ENCODE assay signal across 13 cellular contexts in the genomic region with DNA sequence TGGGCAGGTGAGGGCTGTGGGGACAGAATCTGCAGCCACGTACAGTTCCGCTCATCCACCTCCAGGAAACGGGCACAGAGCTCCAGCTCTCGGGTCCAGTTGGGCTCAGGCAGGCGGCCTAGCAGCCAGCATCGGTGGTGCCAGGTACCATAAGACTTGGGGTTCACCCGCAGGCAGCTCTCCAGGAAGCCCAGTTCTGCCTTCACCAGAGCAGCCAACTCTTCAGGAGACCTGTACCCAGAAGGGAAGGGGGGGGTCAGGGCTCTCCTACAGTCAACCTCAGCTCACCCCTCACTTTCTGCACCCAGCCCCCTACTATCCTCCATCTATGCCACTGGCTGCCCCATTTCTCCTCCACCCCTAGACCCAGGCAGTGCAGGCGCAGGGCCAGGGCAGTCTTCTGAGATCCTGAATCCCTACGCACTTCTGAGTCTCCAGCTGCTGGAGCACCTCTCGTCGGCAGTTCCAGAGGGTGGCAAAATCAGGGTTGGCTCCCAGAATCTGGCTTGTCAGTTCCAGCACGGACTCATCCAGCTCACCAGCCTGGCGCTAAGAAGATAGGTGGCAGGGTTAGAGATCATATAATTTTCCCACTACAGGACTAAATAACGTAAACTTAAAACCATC. TPM values are rescaled to one million over a fixed set of nuclear protein-coding genes. Genes with fewer than 3 reads are reported as not detected.
A peak's percentile ranks its signal among the peaks of the same experiment; 100 is the strongest.
DNase-seq lines count a peak whose midpoint lies in the region; ATAC-seq and TF ChIP-seq lines count a peak whose summit lies in the region.
"Had no signal": no experiment of that assay in that cellular context is flagged by ENCODE, and none has a peak within 500 bp of the region (broad histone marks: within the 10 kb centered on the region; RNA-seq: fewer than 3 reads in every experiment).

No MANE protein-coding gene starts in this region.

- CTCF ChIA-PET in CD8-positive, alpha-beta T cell (lab: Charles Lee), result interaction anchor here (0.7 to 6.2 kb wide), 7 partner anchors 27 to 161 kb away, joined by 3 to 36 read pairs (median 13); a partner anchor contains a TSS

- peak overlapping the region; percentile 98 for H3K27ac Mint-ChIP-seq in CD8-positive, alpha-beta T cell
- peak overlapping the region; percentile 63 to 99 (median 96) for H3K27ac Mint-ChIP-seq in IgD-negative memory B cell
- H3K27ac Mint-ChIP-seq in activated naive CD8-positive, alpha-beta T cell treated with anti-CD3 and anti-CD28 coated beads, Interleukin-2, amount 10 ng/mL, durations not matched to agents 7 days and 5 days, result peak overlapping the region; percentile 11
- peak overlapping the region; percentile 91 to 92 for H3K27ac Mint-ChIP-seq in natural killer cell

- H3K9me3 Mint-ChIP-seq in CD8-positive, alpha-beta T cell, result no peaks in the 10 kb centered on the region
- H3K9me3 Mint-ChIP-seq in IgD-negative memory B cell (no peaks in the 10 kb centered on the region), natural killer cell (no peaks in the 10 kb centered on the region)
- no peaks in the 10 kb centered on the region for H3K9me3 Mint-ChIP-seq in activated naive CD8-positive, alpha-beta T cell treated with anti-CD3 and anti-CD28 coated beads, Interleukin-2, amount 10 ng/mL, durations not matched to agents 7 days and 5 days

- no peak for ATAC-seq in CD8-positive, alpha-beta T cell
- no peak for ATAC-seq in activated naive CD8-positive, alpha-beta T cell treated with anti-CD3 and anti-CD28 coated beads, Interleukin-2, amount 10 ng/mL, durations not matched to agents 7 days and 5 days (ENCODE audit: low read depth)
- ATAC-seq in natural killer cell (no peak), GM18505 (IDR thresholded peaks at IDR 0.05; ENCODE audit: unreplicated experiment) (no peak), HG03135 (IDR thresholded peaks at IDR 0.05; ENCODE audit: unreplicated experiment) (no peak)

- intact Hi-C loops in CD8-positive, alpha-beta T cell (cut with DNase I, micrococcal nuclease), result loop anchor here in 1 of 2 experiments (5.0 to 10.0 kb wide), 3 partner anchors 42 to 715 kb away; a partner anchor contains a TSS
- intact Hi-C loops in natural killer cell (cut with micrococcal nuclease), result loop anchor here (5.0 kb wide), 2 partner anchors 38 to 402 kb away; a partner anchor contains a TSS

- H3K4me3 Mint-ChIP-seq in CD8-positive, alpha-beta T cell, result peak overlapping the region; percentile 91
- peak overlapping the region; percentile 30 to 96 (median 78) for H3K4me3 Mint-ChIP-seq in IgD-negative memory B cell
- peak overlapping the region; percentile 95 for H3K4me3 Mint-ChIP-seq in activated naive CD8-positive, alpha-beta T cell treated with anti-CD3 and anti-CD28 coated beads, Interleukin-2, amount 10 ng/mL, durations not matched to agents 7 days and 5 days
- peak overlapping the region; percentile 94 for H3K4me3 Mint-ChIP-seq in natural killer cell

- peaks cover 31% of the 10 kb centered on the region for H3K4me1 ChIP-seq in CD8-positive, alpha-beta T cell (ENCODE audit: insufficient read depth, low read length)

- H3K4me3 ChIP-seq in CD8-positive, alpha-beta T cell (ENCODE audit: low read depth, low read length), result no peak overlapping the region

- no peaks in the 10 kb centered on the region for H3K9me3 ChIP-seq in CD8-positive, alpha-beta T cell (ENCODE audit: low read length)
- H3K9me3 ChIP-seq: SK-N-SH had no signal

- H3K27me3 Mint-ChIP-seq in CD8-positive, alpha-beta T cell (ENCODE audit: low read depth), result no peaks in the 10 kb centered on the region
- H3K27me3 Mint-ChIP-seq in IgD-negative memory B cell (no peaks in the 10 kb centered on the region), natural killer cell (ENCODE audit: low read depth in 2 of 2) (no peaks in the 10 kb centered on the region)
- no peaks in the 10 kb centered on the region for H3K27me3 Mint-ChIP-seq in activated naive CD8-positive, alpha-beta T cell treated with anti-CD3 and anti-CD28 coated beads, Interleukin-2, amount 10 ng/mL, durations not matched to agents 7 days and 5 days

- no peaks in the 10 kb centered on the region for H3K27me3 ChIP-seq in CD8-positive, alpha-beta T cell (ENCODE audit: insufficient read depth, low read length)

- no peak for TF ChIP-seq POLR2A in GM18505 (IDR thresholded peaks at IDR 0.05; ENCODE audit: borderline replicate concordance, extremely low read depth, insufficient read depth, insufficient read length)

- peaks cover 16% of the 10 kb centered on the region for H3K36me3 ChIP-seq in CD8-positive, alpha-beta T cell (ENCODE audit: insufficient read depth, low read length)

- no peak overlapping the region for H3K27ac ChIP-seq in CD8-positive, alpha-beta T cell (ENCODE audit: low read depth, low read length)

- TF ChIP-seq CTCF in CD8-positive, alpha-beta T cell (IDR thresholded peaks at IDR 0.05), result no peak
- TF ChIP-seq CTCF in natural killer cell (IDR thresholded peaks at IDR 0.05), result no peak

- POLR2A ChIA-PET in CD8-positive, alpha-beta T cell (lab: Charles Lee), result interaction anchor here (0.5 to 3.6 kb wide), 10 partner anchors 13 to 160 kb away, joined by 3 to 53 read pairs (median 6); a partner anchor contains a TSS
- POLR2A ChIA-PET in activated naive CD8-positive, alpha-beta T cell treated with anti-CD3 and anti-CD28 coated beads, Interleukin-2, amount 10 ng/mL, durations not matched to agents 7 days and 5 days (lab: Charles Lee), result interaction anchor here (0.9 to 3.5 kb wide), 21 partner anchors 8 to 161 kb away, joined by 3 to 66 read pairs (median 5); a partner anchor contains a TSS

- peaks cover 36% of the 10 kb centered on the region for H3K4me1 Mint-ChIP-seq in CD8-positive, alpha-beta T cell (ENCODE audit: low read depth)
- H3K4me1 Mint-ChIP-seq in IgD-negative memory B cell (peaks cover 20 to 32% (median 31%) of the 10 kb centered on the region in 3 donors), natural killer cell (peaks cover 25 to 30% of the 10 kb centered on the region in 2 donors)
- peaks cover 36% of the 10 kb centered on the region for H3K4me1 Mint-ChIP-seq in activated naive CD8-positive, alpha-beta T cell treated with anti-CD3 and anti-CD28 coated beads, Interleukin-2, amount 10 ng/mL, durations not matched to agents 7 days and 5 days

- H3K36me3 Mint-ChIP-seq in CD8-positive, alpha-beta T cell, result peaks cover 47% of the 10 kb centered on the region
- H3K36me3 Mint-ChIP-seq in IgD-negative memory B cell (peaks cover 7% of the 10 kb centered on the region), natural killer cell (peaks cover 11% of the 10 kb centered on the region)
- peaks cover 6% of the 10 kb centered on the region for H3K36me3 Mint-ChIP-seq in activated naive CD8-positive, alpha-beta T cell treated with anti-CD3 and anti-CD28 coated beads, Interleukin-2, amount 10 ng/mL, durations not matched to agents 7 days and 5 days

- no peak for DNase-seq in CD8-positive, alpha-beta T cell
- DNase-seq in activated naive CD8-positive, alpha-beta T cell treated with anti-CD3 and anti-CD28 coated beads, Interleukin-2, amount 10 ng/mL, durations not matched to agents 7 days and 5 days, result no peak
- DNase-seq in natural killer cell (no peak), hepatic stellate cell (ENCODE audit: low spot score) (no peak), NCI-H1105 (lab: John Stamatoyannopoulos, UW) (no peak)
- DNase-seq: activated CD4-positive, alpha-beta T cell treated with anti-CD3 and anti-CD28 coated beads, Interleukin-2, amount 50 U/mL, for 1 hour; dermis blood vessel endothelial cell; NCI-H2029; SK-N-SH had no signal

RNA-seq across cellular contexts. Expression of a gene that starts 1.4 kb away (rescaled TPM):
- 10 to 100 TPM; 59.1 to 65.9 TPM for total RNA-seq in CD8-positive, alpha-beta T cell
- 37.9 TPM for polyA plus RNA-seq in IgD-negative memory B cell
- 10 to 100 TPM; 42.1 to 48.8 TPM for total RNA-seq in activated naive CD8-positive, alpha-beta T cell treated with anti-CD3 and anti-CD28 coated beads, Interleukin-2, amount 10 ng/mL, durations not matched to agents 7 days and 5 days
- total RNA-seq in natural killer cell, result 10 to 100 TPM; 72.9 to 95.1 (median 88.5) TPM

RNA-seq across cellular contexts. Expression of a gene that starts 7.0 kb away (rescaled TPM):
- total RNA-seq in CD8-positive, alpha-beta T cell, result 1 to 10 TPM; 3.6 to 3.8 TPM
- not detected for polyA plus RNA-seq in IgD-negative memory B cell
- total RNA-seq in activated naive CD8-positive, alpha-beta T cell treated with anti-CD3 and anti-CD28 coated beads, Interleukin-2, amount 10 ng/mL, durations not matched to agents 7 days and 5 days, result 1 to 10 TPM; 5.7 to 5.8 TPM
- 1 to 10 TPM; 1.7 to 4.9 (median 4.7) TPM for total RNA-seq in natural killer cell
- polyA plus RNA-seq: CD14-positive monocyte had no signal

RNA-seq across cellular contexts. Expression of a gene that starts 27.6 kb away (rescaled TPM):
- total RNA-seq in CD8-positive, alpha-beta T cell, result 100 to 1,000 TPM; 174 to 177 TPM
- 186 TPM for polyA plus RNA-seq in IgD-negative memory B cell
- total RNA-seq in activated naive CD8-positive, alpha-beta T cell treated with anti-CD3 and anti-CD28 coated beads, Interleukin-2, amount 10 ng/mL, durations not matched to agents 7 days and 5 days, result 100 to 1,000 TPM; 122 to 124 TPM
- total RNA-seq in natural killer cell, result 100 to 1,000 TPM; 158 to 269 (median 176) TPM

RNA-seq across cellular contexts. Expression of a gene that starts 29.6 kb away (rescaled TPM):
- total RNA-seq in CD8-positive, alpha-beta T cell, result 10 to 100 TPM; 24.3 to 28.5 TPM
- polyA plus RNA-seq in IgD-negative memory B cell, result 27.3 TPM
- total RNA-seq in activated naive CD8-positive, alpha-beta T cell treated with anti-CD3 and anti-CD28 coated beads, Interleukin-2, amount 10 ng/mL, durations not matched to agents 7 days and 5 days, result 10 to 100 TPM; 36.0 to 41.9 TPM
- total RNA-seq in natural killer cell, result 10 to 100 TPM; 39.8 to 59.0 (median 43.3) TPM

RNA-seq across cellular contexts. Expression of a gene that starts 29.6 kb away (rescaled TPM):
- total RNA-seq in CD8-positive, alpha-beta T cell, result 10 to 100 TPM; 35.6 to 35.8 TPM
- 1.6 TPM for polyA plus RNA-seq in IgD-negative memory B cell
- 10 to 100 TPM; 28.7 to 31.1 TPM for total RNA-seq in activated naive CD8-positive, alpha-beta T cell treated with anti-CD3 and anti-CD28 coated beads, Interleukin-2, amount 10 ng/mL, durations not matched to agents 7 days and 5 days
- total RNA-seq in natural killer cell, result 10 to 100 TPM; 34.9 to 47.8 (median 39.2) TPM

Comparison
In these comparisons a context has a peak if more than half of its experiments do, and no peak if none do; other contexts are left out.
1. H3K27ac Mint-ChIP-seq: peak in every context shown above with its lines; median percentile 98 in CD8-positive, alpha-beta T cell; 96 in IgD-negative memory B cell; 92 in natural killer cell; 11 in activated naive CD8-positive, alpha-beta T cell treated with anti-CD3 and anti-CD28 coated beads, Interleukin-2, amount 10 ng/mL, durations not matched to agents 7 days and 5 days.